28 cellular contexts compared by ENCODE assay signal in the genomic region with DNA sequence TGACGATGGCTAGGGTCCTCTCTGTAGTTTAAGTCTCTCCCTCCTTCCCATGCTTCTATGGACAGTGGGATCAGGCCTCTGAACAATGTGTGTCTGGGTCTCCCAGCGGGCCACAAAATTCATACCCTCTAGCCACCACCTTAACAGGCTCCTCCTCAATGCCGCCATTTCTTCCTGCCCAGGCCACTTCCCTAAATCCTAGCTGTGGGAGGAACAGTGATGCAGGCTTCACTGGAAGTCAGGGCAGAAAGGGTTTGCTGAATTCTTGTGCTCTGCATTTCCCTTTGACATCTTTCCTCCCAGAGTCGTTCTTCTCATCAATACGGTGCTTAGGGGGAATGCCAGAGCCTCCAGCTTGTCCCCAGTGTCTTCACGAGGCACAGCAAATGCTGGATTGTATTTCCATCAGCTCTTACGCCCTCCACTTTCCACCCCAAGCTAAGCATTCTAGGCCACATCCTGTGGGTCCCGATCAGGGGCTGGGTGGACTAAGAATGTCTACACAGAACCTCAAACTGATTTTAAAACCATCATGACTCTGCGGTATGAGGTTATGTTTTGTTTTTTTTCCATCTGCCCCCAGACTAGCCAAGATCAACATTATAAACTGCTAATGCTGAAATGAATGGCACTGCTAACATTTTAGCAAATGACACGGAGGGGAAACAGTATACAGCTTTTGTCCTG. TPM values are rescaled to one million over a fixed set of nuclear protein-coding genes. Genes with fewer than 3 reads are reported as not detected.
"Had no signal": no experiment of that assay in that cellular context is flagged by ENCODE, and none has a peak within 500 bp of the region (broad histone marks: within the 10 kb centered on the region; RNA-seq: fewer than 3 reads in every experiment).

No MANE protein-coding gene starts in this region.

- H3K36me3 Mint-ChIP-seq: activated naive CD4-positive, alpha-beta T cell treated with anti-CD3 and anti-CD28 coated beads, Interleukin-2, amount 50 U/mL, for 72 hours; natural killer cell treated with Interleukin-12 subunit alpha and Interleukin-12 subunit beta and Interleukin-15 and Interleukin-18, amount 100 ng/mL, for 72 hours had no signal

- H3K4me3 Mint-ChIP-seq: activated CD4-positive, alpha-beta T cell treated with anti-CD3 and anti-CD28 coated beads, Interleukin-2, amount 10 ng/mL, durations not matched to agents 7 days and 5 days; activated CD8-positive, alpha-beta T cell treated with anti-CD3 and anti-CD28 coated beads, Interleukin-2, amount 10 ng/mL, durations not matched to agents 7 days and 5 days; activated T-cell treated with anti-CD3 and anti-CD28 coated beads, Interleukin-2, amount 50 U/mL, for 24 hours; activated T-helper 17 cell treated with anti-CD3 and anti-CD28 coated beads, Interleukin-2, amount 50 U/mL, for 72 hours; immature natural killer cell; natural killer cell treated with Interleukin-12 subunit alpha and Interleukin-12 subunit beta and Interleukin-15 and Interleukin-18, amount 100 ng/mL, for 72 hours; stimulated activated memory B cell treated with anti-CD40 and anti-IgM and Interleukin-4, amounts not matched to agents 10 μg/mL and 1 μg/mL and 100 μg/mL, for 72 hours; type B pancreatic cell had no signal

- H3K36me3 ChIP-seq: cardiac muscle cell had no signal

- H3K4me3 ChIP-seq: body of pancreas, cardiac muscle cell, right lobe of liver, skin epidermis, thoracic aorta, vagina had no signal

- H3K4me1 ChIP-seq: body of pancreas, right lobe of liver had no signal

- H3K9me3 ChIP-seq: body of pancreas, right lobe of liver, thoracic aorta, vagina had no signal

- H3K27me3 ChIP-seq: body of pancreas, cardiac muscle cell, right lobe of liver, vagina had no signal

- DNase-seq: activated CD4-positive, alpha-beta T cell treated with anti-CD3 and anti-CD28 coated beads, Interleukin-2, amount 10 ng/mL, durations not matched to agents 7 days and 5 days; activated CD4-positive, CD25-positive, alpha-beta regulatory T cell treated with anti-CD3 and anti-CD28 coated beads, Interleukin-2, amount 50 U/mL, for 72 hours; activated CD8-positive, alpha-beta T cell treated with anti-CD3 and anti-CD28 coated beads, Interleukin-2, amount 10 ng/mL, durations not matched to agents 7 days and 5 days; activated T-cell treated with anti-CD3 and anti-CD28 coated beads, Interleukin-2, amount 50 U/mL, for 24 hours; amniotic stem cell; body of pancreas; dermis blood vessel endothelial cell; effector CD8-positive, alpha-beta T cell; foreskin melanocyte; immature natural killer cell; kidney glomerular epithelial cell; left ventricle myocardium superior; mammary epithelial cell; posterior cingulate gyrus; right lobe of liver; stimulated activated CD4-positive, alpha-beta T cell treated with anti-CD3 and anti-CD28 coated beads, Interleukin-2, amount 100 ng/mL, for 24 hours had no signal

- H3K27ac ChIP-seq: body of pancreas, cardiac muscle cell, right lobe of liver, skin epidermis, thoracic aorta, vagina, VCaP had no signal

- H3K4me1 Mint-ChIP-seq: activated T-helper 17 cell treated with anti-CD3 and anti-CD28 coated beads, Interleukin-2, amount 50 U/mL, for 72 hours; immature natural killer cell; stimulated activated memory B cell treated with anti-CD40 and anti-IgM and Interleukin-4, amounts not matched to agents 10 μg/mL and 1 μg/mL and 100 μg/mL, for 72 hours had no signal

- H3K27me3 Mint-ChIP-seq: stimulated activated memory B cell treated with anti-CD40 and anti-IgM and Interleukin-4, amounts not matched to agents 10 μg/mL and 1 μg/mL and 100 μg/mL, for 72 hours; type B pancreatic cell had no signal

- H3K9me3 Mint-ChIP-seq: activated CD4-positive, alpha-beta T cell treated with anti-CD3 and anti-CD28 coated beads, Interleukin-2, amount 10 ng/mL, durations not matched to agents 7 days and 5 days; activated naive CD4-positive, alpha-beta T cell treated with anti-CD3 and anti-CD28 coated beads, Interleukin-2, amount 50 U/mL, for 72 hours; activated T-cell treated with anti-CD3 and anti-CD28 coated beads, Interleukin-2, amount 50 U/mL, for 24 hours; activated T-helper 17 cell treated with anti-CD3 and anti-CD28 coated beads, Interleukin-2, amount 50 U/mL, for 72 hours; immature natural killer cell; natural killer cell treated with Interleukin-12 subunit alpha and Interleukin-12 subunit beta and Interleukin-15 and Interleukin-18, amount 100 ng/mL, for 72 hours; stimulated activated memory B cell treated with anti-CD40 and anti-IgM and Interleukin-4, amounts not matched to agents 10 μg/mL and 1 μg/mL and 100 μg/mL, for 72 hours; type B pancreatic cell had no signal

- H3K27ac Mint-ChIP-seq: activated CD4-positive, alpha-beta T cell treated with anti-CD3 and anti-CD28 coated beads, Interleukin-2, amount 10 ng/mL, durations not matched to agents 7 days and 5 days; activated CD8-positive, alpha-beta T cell treated with anti-CD3 and anti-CD28 coated beads, Interleukin-2, amount 10 ng/mL, durations not matched to agents 7 days and 5 days; activated naive CD4-positive, alpha-beta T cell treated with anti-CD3 and anti-CD28 coated beads, Interleukin-2, amount 50 U/mL, for 72 hours; activated T-cell treated with anti-CD3 and anti-CD28 coated beads, Interleukin-2, amount 50 U/mL, for 24 hours; activated T-helper 17 cell treated with anti-CD3 and anti-CD28 coated beads, Interleukin-2, amount 50 U/mL, for 72 hours; immature natural killer cell; stimulated activated memory B cell treated with anti-CD40 and anti-IgM and Interleukin-4, amounts not matched to agents 10 μg/mL and 1 μg/mL and 100 μg/mL, for 72 hours; type B pancreatic cell had no signal

RNA-seq across cellular contexts. Expression of gene LDHAL6B, which starts 11.9 kb away (rescaled TPM):
- total RNA-seq: activated CD4-positive, alpha-beta T cell treated with anti-CD3 and anti-CD28 coated beads, Interleukin-2, amount 10 ng/mL, durations not matched to agents 7 days and 5 days; activated CD8-positive, alpha-beta T cell treated with anti-CD3 and anti-CD28 coated beads, Interleukin-2, amount 10 ng/mL, durations not matched to agents 7 days and 5 days; activated naive CD4-positive, alpha-beta T cell treated with anti-CD3 and anti-CD28 coated beads, Interleukin-2, amount 50 U/mL, for 72 hours; activated T-helper 17 cell treated with anti-CD3 and anti-CD28 coated beads, Interleukin-2, amount 50 U/mL, for 72 hours; body of pancreas; cardiac muscle cell; dermis blood vessel endothelial cell; left ventricle myocardium superior; mammary epithelial cell; natural killer cell treated with Interleukin-12 subunit alpha and Interleukin-12 subunit beta and Interleukin-15 and Interleukin-18, amount 100 ng/mL, for 72 hours; right lobe of liver; T-helper 2 cell treated with Interferon-gamma antibody and Interleukin-4, amounts not matched to agents 100 ng/mL and 5 ng/mL, for 36 hours; thoracic aorta; vagina had no signal
- polyA plus RNA-seq: cardiac muscle cell, esophagus, immature natural killer cell, mammary epithelial cell had no signal
